In genomic region chr13:74287672-74288169, GRCh38 we compare ENCODE assay signal across 9 cellular contexts.
A peak's percentile ranks its signal among the peaks of the same experiment; 100 is the strongest.
DNase-seq lines count a peak whose midpoint lies in the region; TF ChIP-seq lines count a peak whose summit lies in the region.
"Had no signal": no experiment of that assay in that cellular context is flagged by ENCODE, and none has a peak within 500 bp of the region (broad histone marks: within the 10 kb centered on the region; RNA-seq: fewer than 3 reads in every experiment).

No MANE protein-coding gene starts in this region.

- TF ChIP-seq CTCF in prostate gland (IDR thresholded peaks at IDR 0.05) (no peak), tibial nerve (IDR thresholded peaks at IDR 0.05) (no peak)

- peaks cover 61% of the 10 kb centered on the region for H3K4me1 Mint-ChIP-seq in activated naive CD8-positive, alpha-beta T cell (ENCODE audit: low read depth)

- H3K27me3 Mint-ChIP-seq in activated naive CD8-positive, alpha-beta T cell, result no peaks in the 10 kb centered on the region

- H3K27me3 ChIP-seq in prostate gland (replicated peaks; ENCODE audit: insufficient read depth), result no peaks in the 10 kb centered on the region
- no peaks in the 10 kb centered on the region for H3K27me3 ChIP-seq in tibial nerve

- H3K9me3 ChIP-seq in prostate gland (no peaks in the 10 kb centered on the region), tibial nerve (no peaks in the 10 kb centered on the region)

- in situ Hi-C loops in KBM-7 (cut with MboI; ENCODE audit: low pct_unique_long_range_greater_than_20kb, low sequenced_read_pairs), result no loop called here

- H3K4me3 Mint-ChIP-seq in activated naive CD8-positive, alpha-beta T cell, result peak overlapping the region; percentile 82

- no peaks in the 10 kb centered on the region for H3K9me3 Mint-ChIP-seq in activated naive CD8-positive, alpha-beta T cell (ENCODE audit: low read depth)

- DNase-seq in SIG-M5 treated with dmso at 0.1 percent for 504 hours (lab: John Stamatoyannopoulos, UW; ENCODE audit: unreplicated experiment) (peak; percentile 20), SIG-M5 (lab: John Stamatoyannopoulos, UW) (no peak), KBM-7 (peak; percentile 40), SKM-1 (lab: John Stamatoyannopoulos, UW; ENCODE audit: unreplicated experiment) (peak; percentile 41), cardiac septum (ENCODE audit: low spot score) (peak; percentile 77), prostate gland (ENCODE audit: low spot score) (peak; percentile 25), tibial nerve (ENCODE audit: low spot score in 2 of 2) (peak; percentile 50 to 60)

- no peak overlapping the region for H3K4me3 ChIP-seq in prostate gland
- peak overlapping the region in 2 of 4 donors; percentile 20 to 44 for H3K4me3 ChIP-seq in tibial nerve

- no peak for TF ChIP-seq POLR2A in prostate gland (IDR thresholded peaks at IDR 0.05)
- no peak for TF ChIP-seq POLR2A in tibial nerve (IDR thresholded peaks at IDR 0.05)

- TF ChIP-seq EP300 in tibial nerve (IDR thresholded peaks at IDR 0.05), result no peak

- WGBS in prostate gland, result 2% methylated on average over 5 of the region's 5 CpGs
- 3 to 5% methylated on average over 5 of the region's 5 CpGs for WGBS in tibial nerve, 2 donors

- H3K36me3 Mint-ChIP-seq in activated naive CD8-positive, alpha-beta T cell, result no peaks in the 10 kb centered on the region

- peaks cover 7% of the 10 kb centered on the region for H3K4me1 ChIP-seq in prostate gland (replicated peaks)
- H3K4me1 ChIP-seq in tibial nerve, result peaks cover 0 to 42% (median 19%) of the 10 kb centered on the region in 4 donors

- H3K27ac ChIP-seq in prostate gland (no peak overlapping the region), tibial nerve (peak overlapping the region in 3 of 4 donors; percentile 31 to 62 (median 37))
- H3K27ac ChIP-seq: C4-2B had no signal

- intact Hi-C loops in cardiac septum (cut with DNase I), result loop anchor here (2.0 to 5.0 kb wide), 3 partner anchors 155 to 535 kb away; partner anchors contain the start of gene KLF12
- intact Hi-C loops in prostate gland (cut with DNase I), result loop anchor here (2.0 to 5.0 kb wide), 4 partner anchors 150 to 533 kb away; no protein-coding TSS in a partner anchor

- peak overlapping the region; percentile 88 for H3K27ac Mint-ChIP-seq in activated naive CD8-positive, alpha-beta T cell

- H3K36me3 ChIP-seq in prostate gland (no peaks in the 10 kb centered on the region), tibial nerve (no peaks in the 10 kb centered on the region)

Comparison
In these comparisons a context has a peak if more than half of its experiments do, and no peak if none do; other contexts are left out.
1. H3K27ac ChIP-seq: peak in tibial nerve (3 of 4); none in prostate gland (0 of 2).